In genomic region chr2:206953404-206953803, GRCh38 we compare ENCODE assay signal across 4 cellular contexts. TPM values are rescaled to one million over a fixed set of nuclear protein-coding genes. Genes with fewer than 3 reads are reported as not detected.
"Had no signal": no experiment of that assay in that cellular context is flagged by ENCODE, and none has a peak within 500 bp of the region (broad histone marks: within the 10 kb centered on the region; RNA-seq: fewer than 3 reads in every experiment).

No MANE protein-coding gene starts in this region.

RNA-seq across cellular contexts. Expression of gene CPO, which starts 14.1 kb away (rescaled TPM):
- total RNA-seq: LHCN-M2, M059J, MCF 10A, NCI-H460 had no signal
